In genomic region chrX:103453655-103454054, GRCh38 we compare ENCODE assay signal across 13 cellular contexts.
A peak's percentile ranks its signal among the peaks of the same experiment; 100 is the strongest.
DNase-seq lines count a peak whose midpoint lies in the region; ATAC-seq, FAIRE-seq and TF ChIP-seq lines count a peak whose summit lies in the region.
"Had no signal": no experiment of that assay in that cellular context is flagged by ENCODE, and none has a peak within 500 bp of the region (broad histone marks: within the 10 kb centered on the region; RNA-seq: fewer than 3 reads in every experiment).

No MANE protein-coding gene starts in this region.

- no peak for TF ChIP-seq POLR2A in A549 (IDR thresholded peaks at IDR 0.05; ENCODE audit: low read length)

- H3K79me2 ChIP-seq in GM23248 (ENCODE audit: insufficient read depth), result no peaks in the 10 kb centered on the region

- H3K4me2 ChIP-seq in A549, result no peak overlapping the region
- H3K4me2 ChIP-seq in GM23248 (ENCODE audit: unreplicated experiment), result peak overlapping the region; percentile 45

- ATAC-seq in A549 (peak; percentile 39 to 59; a peak in 2 of 6 replicates), SK-N-SH treated with all-trans-retinoic acid at 6 μM for 48 hours (peak; percentile 82), HG03439 (IDR thresholded peaks at IDR 0.05; ENCODE audit: unreplicated experiment) (no peak), HG02981 (IDR thresholded peaks at IDR 0.05; ENCODE audit: unreplicated experiment) (no peak), HG03565 (IDR thresholded peaks at IDR 0.05; ENCODE audit: unreplicated experiment) (no peak)

- H3K9me2 ChIP-seq in GM23248 (ENCODE audit: insufficient read depth), result no peaks in the 10 kb centered on the region

- TF ChIP-seq RAD21 in A549 (conservative IDR thresholded peaks at IDR 0.05 in 1 of 2, IDR thresholded peaks at IDR 0.05 in 1 of 2), result no peak

- H3K4me1 ChIP-seq in A549, result peaks cover 8% of the 10 kb centered on the region; the same call in 1 of the 3 replicates
- peaks cover 11% of the 10 kb centered on the region for H3K4me1 ChIP-seq in GM23248 (ENCODE audit: insufficient read depth)

- no peaks in the 10 kb centered on the region for H3K9me3 ChIP-seq in A549
- no peaks in the 10 kb centered on the region for H3K9me3 ChIP-seq in GM23248 (ENCODE audit: low read depth)

- no peak overlapping the region for H2AFZ ChIP-seq in GM23248

- in situ Hi-C loops in GM23248 (cut with MboI), result loop anchor here (25.0 kb wide), 1 partner anchor 241 kb away; the partner anchor contains the start of gene BEX4

- no peaks in the 10 kb centered on the region for H3K36me3 ChIP-seq in GM23248 (ENCODE audit: low read depth)

- H3K27ac ChIP-seq in A549, result no peak overlapping the region
- peak overlapping the region; percentile 86 for H3K27ac ChIP-seq in GM23248
- H3K27ac ChIP-seq: C4-2B, dorsolateral prefrontal cortex had no signal

- no peaks in the 10 kb centered on the region for H4K20me1 ChIP-seq in GM23248 (ENCODE audit: insufficient read depth)

- H3K9ac ChIP-seq in GM23248, result peak overlapping the region; percentile 60

- peaks cover 3% of the 10 kb centered on the region; the same call in 1 of the 2 replicates for H3F3A ChIP-seq in GM23248 (ENCODE audit: insufficient read depth)

- peak; percentile 8 to 59 for DNase-seq in A549 (ENCODE audit: low read depth in 1 of 2, low spot score in 1 of 2)
- peak; percentile 93 for DNase-seq in GM23248
- DNase-seq in fibroblast of the conjunctiva (ENCODE audit: low read depth), result peak; percentile 93
- no peak for DNase-seq in mesenteric fat pad (ENCODE audit: low spot score)
- DNase-seq: activated CD4-positive, alpha-beta T cell treated with anti-CD3 and anti-CD28 coated beads, Interleukin-2, amount 50 U/mL, for 1 hour; activated naive CD4-positive, alpha-beta T cell treated with Interleukin-2 at 50 U/mL for 16 hours; dorsolateral prefrontal cortex; NCI-H2107 had no signal

- no peak for TF ChIP-seq EP300 in A549 (IDR thresholded peaks at IDR 0.05)

- FAIRE-seq in A549 (lab: Jason Lieb, UNC), result peak; percentile 32

- H3K27me3 ChIP-seq in GM23248 (replicated peaks; ENCODE audit: insufficient read depth), result no peaks in the 10 kb centered on the region

- 45% methylated on average over 2 of the region's 2 CpGs for WGBS in A549 (ENCODE audit: missing lambda C conversion rate)
- 0% methylated on average over 2 of the region's 2 CpGs for WGBS in GM23248 (ENCODE audit: low coverage in 1 of 2, low lambda C conversion rate in 2 of 2, missing lambda C conversion rate in 2 of 2), 2 experiments

- CTCF ChIA-PET in A549 (lab: Yijun Ruan, JAX), result interaction anchor here (0.5 to 0.8 kb wide), 2 partner anchors 10 to 50 kb away, joined by 3 to 4 read pairs; no protein-coding TSS in a partner anchor

- H3K4me3 ChIP-seq in A549, result no peak overlapping the region
- H3K4me3 ChIP-seq in GM23248, result no peak overlapping the region
- H3K4me3 ChIP-seq: dorsolateral prefrontal cortex had no signal

- no peak for TF ChIP-seq CTCF in A549 (IDR thresholded peaks at IDR 0.05)

- POLR2A ChIA-PET in A549 (lab: Yijun Ruan, JAX), result no interaction called here

TF ChIP-seq in A549, 52 proteins besides CTCF, POLR2A, EP300 and RAD21:
- TF ChIP-seq FOSL2 (IDR thresholded peaks at IDR 0.05) (no peak), FOSL2 (CRISPR knock-in tag; IDR thresholded peaks at IDR 0.05) (peak; percentile 23; the same call in 1 of the 2 replicates), MAFK (IDR thresholded peaks at IDR 0.05; ENCODE audit: partially characterized antibody) (peak; percentile 31), KDM5A (IDR thresholded peaks at IDR 0.05) (no peak)

TF ChIP-seq in SK-N-SH treated with all-trans-retinoic acid at 6 μM for 48 hours, 23 proteins besides CTCF, POLR2A, EP300 and RAD21:
- no peak for TF ChIP-seq ZFP30 (CRISPR knock-in tag; IDR thresholded peaks at IDR 0.05)
- TF ChIP-seq BACH2 (CRISPR knock-in tag; IDR thresholded peaks at IDR 0.05; ENCODE audit: borderline replicate concordance), result no peak
- TF ChIP-seq OSR1 (CRISPR knock-in tag; IDR thresholded peaks at IDR 0.05), result no peak
- TF ChIP-seq SNAI2 (CRISPR knock-in tag; IDR thresholded peaks at IDR 0.05), result no peak
- TF ChIP-seq ZNF565 (CRISPR knock-in tag; conservative IDR thresholded peaks at IDR 0.05; ENCODE audit: low read depth), result no peak
- TF ChIP-seq POU6F1 (CRISPR knock-in tag; IDR thresholded peaks at IDR 0.05; ENCODE audit: borderline replicate concordance, low read depth), result no peak
- TF ChIP-seq CREB5 (CRISPR knock-in tag; IDR thresholded peaks at IDR 0.05; ENCODE audit: low read depth), result no peak
TF ChIP-seq in SK-N-SH treated with all-trans-retinoic acid at 6 μM for 48 hours: peak in this region for 0.

Comparison
In these comparisons a context has a peak if more than half of its experiments do, and no peak if none do; other contexts are left out.
1. ATAC-seq: peak in A549 (2 of 2) and SK-N-SH treated with all-trans-retinoic acid at 6 μM for 48 hours (single experiment); none in HG03439 (single experiment), HG02981 (single experiment) and HG03565 (single experiment).